20 cellular contexts compared by ENCODE assay signal in genomic region chr12:100797246-100797645, GRCh38. TPM values are rescaled to one million over a fixed set of nuclear protein-coding genes. Genes with fewer than 3 reads are reported as not detected.
DNase-seq lines count a peak whose midpoint lies in the region; ATAC-seq, FAIRE-seq and TF ChIP-seq lines count a peak whose summit lies in the region.
"Had no signal": no experiment of that assay in that cellular context is flagged by ENCODE, and none has a peak within 500 bp of the region (broad histone marks: within the 10 kb centered on the region; RNA-seq: fewer than 3 reads in every experiment).

No MANE protein-coding gene starts in this region.

- no peak overlapping the region for H3K4me3 Mint-ChIP-seq in neural progenitor cell
- H3K4me3 Mint-ChIP-seq in activated T-helper 2 cell treated with anti-CD3 and anti-CD28 coated beads, Interferon-gamma antibody, Interleukin-2, Interleukin-4, amounts not matched to agents 10 μg/mL and 5 μg/mL and 100 μg/mL, durations not matched to agents 14 hours and 24 hours and 36 hours (ENCODE audit: low read depth) = no peak overlapping the region

- no peaks in the 10 kb centered on the region for H3K27me3 ChIP-seq in A673 (replicated peaks; ENCODE audit: insufficient read depth, low read depth, low read length, poor library complexity)
- no peaks in the 10 kb centered on the region for H3K27me3 ChIP-seq in neural progenitor cell
- H3K27me3 ChIP-seq: MG63 had no signal

- no peak for ATAC-seq in GM21576 (IDR thresholded peaks at IDR 0.05; ENCODE audit: unreplicated experiment)

- no peak overlapping the region for H3K4me2 ChIP-seq in neural progenitor cell
- H3K4me2 ChIP-seq: BLaER1 treated with 17β-estradiol and CSF1 and Interleukin-3, amounts not matched to agents 10 nM and 100 nM had no signal

- H3K4me1 ChIP-seq in A673 (ENCODE audit: insufficient read depth, low read length, poor library complexity, severe bottlenecking) (peaks cover 45% of the 10 kb centered on the region), neural progenitor cell (peaks cover 17% of the 10 kb centered on the region)
- H3K4me1 ChIP-seq: BLaER1 treated with 17β-estradiol and CSF1 and Interleukin-3, amounts not matched to agents 10 nM and 100 nM had no signal

- no peaks in the 10 kb centered on the region for H4K20me1 ChIP-seq in neural progenitor cell (ENCODE audit: low read depth)
- H4K20me1 ChIP-seq: BLaER1 treated with 17β-estradiol and CSF1 and Interleukin-3, amounts not matched to agents 10 nM and 100 nM had no signal

- H3K79me2 ChIP-seq in neural progenitor cell (ENCODE audit: low read depth) = no peaks in the 10 kb centered on the region

- no peak for TF ChIP-seq CTCF in A673 (conservative IDR thresholded peaks at IDR 0.05; ENCODE audit: low read depth, low read length)
- no peak for TF ChIP-seq CTCF in neural progenitor cell (IDR thresholded peaks at IDR 0.05)

- no peaks in the 10 kb centered on the region for H3K27me3 Mint-ChIP-seq in neural progenitor cell (ENCODE audit: insufficient read depth, low read depth)
- peaks cover 14% of the 10 kb centered on the region for H3K27me3 Mint-ChIP-seq in activated T-helper 2 cell treated with anti-CD3 and anti-CD28 coated beads, Interferon-gamma antibody, Interleukin-2, Interleukin-4, amounts not matched to agents 10 μg/mL and 5 μg/mL and 100 μg/mL, durations not matched to agents 14 hours and 24 hours and 36 hours (ENCODE audit: low read depth)

- no peaks in the 10 kb centered on the region for H3K9me3 ChIP-seq in A673 (ENCODE audit: low read depth, low read length, poor library complexity, severe bottlenecking)
- no peaks in the 10 kb centered on the region for H3K9me3 ChIP-seq in SK-N-MC (ENCODE audit: low read depth, low read length)
- no peaks in the 10 kb centered on the region for H3K9me3 ChIP-seq in neural progenitor cell (ENCODE audit: low read depth)
- H3K9me3 ChIP-seq: BLaER1 treated with 17β-estradiol and CSF1 and Interleukin-3, amounts not matched to agents 10 nM and 100 nM; MG63 had no signal

- no peak overlapping the region for H3K27ac Mint-ChIP-seq in neural progenitor cell
- H3K27ac Mint-ChIP-seq in activated T-helper 2 cell treated with anti-CD3 and anti-CD28 coated beads, Interferon-gamma antibody, Interleukin-2, Interleukin-4, amounts not matched to agents 10 μg/mL and 5 μg/mL and 100 μg/mL, durations not matched to agents 14 hours and 24 hours and 36 hours = no peak overlapping the region

- peaks cover 3% of the 10 kb centered on the region for H3F3A ChIP-seq in neural progenitor cell (ENCODE audit: low read depth)

- no peak overlapping the region for H3K27ac ChIP-seq in A673 (ENCODE audit: low read depth, low read length, poor library complexity, severe bottlenecking)
- H3K27ac ChIP-seq in SK-N-MC = 0 out of 2 replicates have a peak overlapping the region, but pooled peaks have one; percentile 18
- H3K27ac ChIP-seq in neural progenitor cell = no peak overlapping the region
- H3K27ac ChIP-seq: BLaER1 treated with 17β-estradiol and CSF1 and Interleukin-3, amounts not matched to agents 10 nM and 100 nM had no signal

- H3K36me3 Mint-ChIP-seq in neural progenitor cell = no peaks in the 10 kb centered on the region
- no peaks in the 10 kb centered on the region for H3K36me3 Mint-ChIP-seq in activated T-helper 2 cell treated with anti-CD3 and anti-CD28 coated beads, Interferon-gamma antibody, Interleukin-2, Interleukin-4, amounts not matched to agents 10 μg/mL and 5 μg/mL and 100 μg/mL, durations not matched to agents 14 hours and 24 hours and 36 hours (ENCODE audit: low read depth)

- CTCF ChIA-PET in A673 (lab: Charles Lee) = interaction anchor here (0.7 kb wide), 1 partner anchor 122 kb away, joined by 3 read pairs; no protein-coding TSS in a partner anchor

- intact Hi-C loops in A673 (cut with micrococcal nuclease; ENCODE audit: unreplicated experiment) = no loop called here
- intact Hi-C loops in activated T-helper 2 cell treated with anti-CD3 and anti-CD28 coated beads, Interferon-gamma antibody, Interleukin-2, Interleukin-4, amounts not matched to agents 10 μg/mL and 5 μg/mL and 100 μg/mL, durations not matched to agents 14 hours and 24 hours and 36 hours (cut with micrococcal nuclease) = no loop called here

- H2AFZ ChIP-seq in neural progenitor cell (replicated peaks) = no peak overlapping the region

- peaks cover 59% of the 10 kb centered on the region for H3K4me1 Mint-ChIP-seq in neural progenitor cell
- no peaks in the 10 kb centered on the region for H3K4me1 Mint-ChIP-seq in activated T-helper 2 cell treated with anti-CD3 and anti-CD28 coated beads, Interferon-gamma antibody, Interleukin-2, Interleukin-4, amounts not matched to agents 10 μg/mL and 5 μg/mL and 100 μg/mL, durations not matched to agents 14 hours and 24 hours and 36 hours (ENCODE audit: low read depth)

- peak overlapping the region; percentile 8 for H3K4me3 ChIP-seq in A673 (ENCODE audit: low read depth, low read length, poor library complexity, severe bottlenecking)
- H3K4me3 ChIP-seq in SK-N-MC = peak overlapping the region; percentile 40
- no peak overlapping the region for H3K4me3 ChIP-seq in neural progenitor cell
- H3K4me3 ChIP-seq: BLaER1 treated with 17β-estradiol and CSF1 and Interleukin-3, amounts not matched to agents 10 nM and 100 nM; MG63 had no signal

- peaks cover 2% of the 10 kb centered on the region for H3K9me3 Mint-ChIP-seq in neural progenitor cell
- H3K9me3 Mint-ChIP-seq in activated T-helper 2 cell treated with anti-CD3 and anti-CD28 coated beads, Interferon-gamma antibody, Interleukin-2, Interleukin-4, amounts not matched to agents 10 μg/mL and 5 μg/mL and 100 μg/mL, durations not matched to agents 14 hours and 24 hours and 36 hours = no peaks in the 10 kb centered on the region

- H3K9ac ChIP-seq in SK-N-MC (ENCODE audit: insufficient read length) = no peak overlapping the region
- no peak overlapping the region for H3K9ac ChIP-seq in neural progenitor cell
- H3K9ac ChIP-seq: BLaER1 treated with 17β-estradiol and CSF1 and Interleukin-3, amounts not matched to agents 10 nM and 100 nM had no signal

- DNase-seq in A673 (ENCODE audit: low spot score) (peak; percentile 86), SK-N-MC (ENCODE audit: low read depth, low spot score) (peak; percentile 87), globus pallidus (ENCODE audit: low spot score) (peak; percentile 72), neural progenitor cell (ENCODE audit: low spot score) (peak; percentile 16), HPDE6-E6E7 (ENCODE audit: extremely low spot score) (no peak), GM12891 (ENCODE audit: insufficient read length, low spot score) (no peak)
- DNase-seq in activated T-helper 2 cell treated with anti-CD3 and anti-CD28 coated beads, Interferon-gamma antibody, Interleukin-2, Interleukin-4, amounts not matched to agents 10 μg/mL and 5 μg/mL and 100 μg/mL, durations not matched to agents 14 hours and 24 hours and 36 hours (ENCODE audit: low spot score) = no peak
- DNase-seq: DND-41, GF-D8, Karpas-422, MG63, NCI-H1092, NCI-H1694, RPMI8226, SIG-M5 had no signal

- POLR2A ChIA-PET in A673 (lab: Charles Lee; ENCODE audit: low non-redundant PET) = no interaction called here

- no peak for FAIRE-seq in GM12891 (lab: Jason Lieb, UNC)
- FAIRE-seq: H54 had no signal

- H3K36me3 ChIP-seq in A673 (ENCODE audit: insufficient read depth, low read length, poor library complexity, severe bottlenecking) = no peaks in the 10 kb centered on the region
- H3K36me3 ChIP-seq in SK-N-MC (ENCODE audit: insufficient read depth, low read length) = no peaks in the 10 kb centered on the region
- H3K36me3 ChIP-seq in neural progenitor cell = no peaks in the 10 kb centered on the region
- H3K36me3 ChIP-seq: BLaER1 treated with 17β-estradiol and CSF1 and Interleukin-3, amounts not matched to agents 10 nM and 100 nM; MG63 had no signal

- no TSS peak for BruUV-seq in A673 (replicated peaks; lab: Mats Ljungman, UMichigan)

- TF ChIP-seq POLR2A in GM12891 (IDR thresholded peaks at IDR 0.05; ENCODE audit: low read depth, low read length) = no peak

TF ChIP-seq in GM12891, 5 proteins besides CTCF, POLR2A, EP300 and RAD21:
- TF ChIP-seq PAX5 (IDR thresholded peaks at IDR 0.05; ENCODE audit: insufficient read depth, low read length, severe bottlenecking) (no peak), POLR2AphosphoS5 (IDR thresholded peaks at IDR 0.05; ENCODE audit: low read depth, low read length) (no peak), TAF1 (IDR thresholded peaks at IDR 0.05; ENCODE audit: low read depth, low read length) (no peak), SPI1 (IDR thresholded peaks at IDR 0.05; ENCODE audit: low read depth, low read length) (no peak), POU2F2 (IDR thresholded peaks at IDR 0.05; ENCODE audit: low read depth, low read length) (no peak)

RNA-seq across cellular contexts. Expression of gene ANO4, which starts 2.7 kb away (rescaled TPM):
- 6.2 and 9.3 TPM in 2 replicates for total RNA-seq in A673 (2021)
- 0.65 TPM in 1 of 2 replicates, not detected in the other for total RNA-seq in neural progenitor cell (ENCODE audit: low replicate concordance)
- not detected in 2 replicates for total RNA-seq in activated T-helper 2 cell treated with anti-CD3 and anti-CD28 coated beads, Interferon-gamma antibody, Interleukin-2, Interleukin-4, amounts not matched to agents 10 μg/mL and 5 μg/mL and 100 μg/mL, durations not matched to agents 14 hours and 24 hours and 36 hours
- not detected for polyA plus RNA-seq in GM12891 (2012; ENCODE audit: low read depth, missing spikeins)
- total RNA-seq: A172, HT-29 had no signal

Comparison
In these comparisons a context has a peak if more than half of its experiments do, and no peak if none do; other contexts are left out.
1. DNase-seq: peak in A673 (single experiment), SK-N-MC (single experiment), globus pallidus (single experiment) and neural progenitor cell (single experiment); none in HPDE6-E6E7 (single experiment), activated T-helper 2 cell treated with anti-CD3 and anti-CD28 coated beads, Interferon-gamma antibody, Interleukin-2, Interleukin-4, amounts not matched to agents 10 μg/mL and 5 μg/mL and 100 μg/mL, durations not matched to agents 14 hours and 24 hours and 36 hours (single experiment) and GM12891 (single experiment).